ENCODE assay signal across 8 cellular contexts in the genomic region with DNA sequence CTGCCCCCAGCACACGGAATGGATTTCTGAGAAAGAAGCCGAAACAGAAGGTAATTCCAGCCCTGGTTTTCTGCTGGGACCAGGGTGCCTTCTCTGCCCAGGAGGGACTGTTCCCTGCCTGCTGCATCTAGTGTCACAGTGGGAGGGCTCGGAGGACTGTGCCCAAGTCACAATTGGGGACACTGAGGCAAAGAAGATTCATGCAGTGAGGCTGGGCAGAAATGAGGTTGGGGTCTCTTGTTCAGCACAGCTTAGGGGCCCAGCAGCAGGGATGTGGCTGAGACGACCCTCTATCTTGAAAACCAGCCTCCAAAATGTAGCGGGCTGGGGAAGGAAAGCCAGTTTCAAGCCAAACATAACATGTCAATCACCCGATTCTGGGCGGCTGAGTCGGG. TPM values are rescaled to one million over a fixed set of nuclear protein-coding genes. Genes with fewer than 3 reads are reported as not detected.
DNase-seq lines count a peak whose midpoint lies in the region; ATAC-seq and TF ChIP-seq lines count a peak whose summit lies in the region.
"Had no signal": no experiment of that assay in that cellular context is flagged by ENCODE, and none has a peak within 500 bp of the region (broad histone marks: within the 10 kb centered on the region; RNA-seq: fewer than 3 reads in every experiment).

No MANE protein-coding gene starts in this region.

- WGBS in psoas muscle, 3 donors: 52 to 62% (median 61%) methylated on average over 8 of the region's 8 CpGs

- H3K27me3 Mint-ChIP-seq in Calu3 (ENCODE audit: unreplicated experiment): peaks cover 83% of the 10 kb centered on the region
- peaks cover 2% of the 10 kb centered on the region for H3K27me3 Mint-ChIP-seq in dendritic cell treated with granulocyte-macrophage colony-stimulating factor and Interleukin-4, amounts not matched to agents 40 ng/mL and 50 ng/mL, for 4 days

- intact Hi-C loops in Calu3 (cut with micrococcal nuclease; ENCODE audit: unreplicated experiment): no loop called here
- intact Hi-C loops in dendritic cell treated with granulocyte-macrophage colony-stimulating factor and Interleukin-4, amounts not matched to agents 40 ng/mL and 50 ng/mL, for 4 days (cut with micrococcal nuclease): no loop called here
- intact Hi-C loops in psoas muscle (cut with DNase I): no loop called here
- intact Hi-C loops in posterior vena cava (cut with DNase I): no loop called here

- H4K20me1 ChIP-seq in Loucy (ENCODE audit: insufficient read depth, low read length, poor library complexity, severe bottlenecking): no peaks in the 10 kb centered on the region

- H3K36me3 ChIP-seq in Loucy (ENCODE audit: insufficient read depth, low read length) (no peaks in the 10 kb centered on the region), psoas muscle (ENCODE audit: insufficient read depth in 1 of 2, low read depth in 1 of 2) (no peaks in the 10 kb centered on the region)

- H3K4me1 Mint-ChIP-seq in Calu3 (ENCODE audit: low read depth, unreplicated experiment): peaks cover 9% of the 10 kb centered on the region
- H3K4me1 Mint-ChIP-seq in dendritic cell treated with granulocyte-macrophage colony-stimulating factor and Interleukin-4, amounts not matched to agents 40 ng/mL and 50 ng/mL, for 4 days (ENCODE audit: low read depth): peaks cover 91% of the 10 kb centered on the region

- H3K9me3 Mint-ChIP-seq in Calu3 (ENCODE audit: low read depth, unreplicated experiment): no peaks in the 10 kb centered on the region
- no peaks in the 10 kb centered on the region for H3K9me3 Mint-ChIP-seq in dendritic cell treated with granulocyte-macrophage colony-stimulating factor and Interleukin-4, amounts not matched to agents 40 ng/mL and 50 ng/mL, for 4 days

- H3K4me3 Mint-ChIP-seq in Calu3 (ENCODE audit: low read depth, unreplicated experiment): peak overlapping the region; percentile 20
- peak overlapping the region; percentile 93 for H3K4me3 Mint-ChIP-seq in dendritic cell treated with granulocyte-macrophage colony-stimulating factor and Interleukin-4, amounts not matched to agents 40 ng/mL and 50 ng/mL, for 4 days

- no peaks in the 10 kb centered on the region for H3F3A ChIP-seq in Loucy (ENCODE audit: low read depth)

- H3K9me2 ChIP-seq in Loucy (replicated peaks; ENCODE audit: low read depth, low read length): no peaks in the 10 kb centered on the region

- peak overlapping the region; percentile 86 for H3K4me2 ChIP-seq in Loucy (ENCODE audit: low read depth, low read length, poor library complexity, severe bottlenecking)

- no peak for TF ChIP-seq CTCF in Calu3 (IDR thresholded peaks at IDR 0.05; ENCODE audit: unreplicated experiment)
- TF ChIP-seq CTCF in Loucy (conservative IDR thresholded peaks at IDR 0.05; ENCODE audit: low read length): no peak
- no peak for TF ChIP-seq CTCF in psoas muscle (IDR thresholded peaks at IDR 0.05)

- peak overlapping the region; percentile 82; the same call in 1 of the 2 replicates for H2AFZ ChIP-seq in Loucy (ENCODE audit: low read length)

- no peak overlapping the region for H3K27ac Mint-ChIP-seq in Calu3 (ENCODE audit: unreplicated experiment)
- H3K27ac Mint-ChIP-seq in dendritic cell treated with granulocyte-macrophage colony-stimulating factor and Interleukin-4, amounts not matched to agents 40 ng/mL and 50 ng/mL, for 4 days: peak overlapping the region; percentile 89

- H3K27ac ChIP-seq in psoas muscle: no peak overlapping the region

- ATAC-seq in psoas muscle: no peak

- H3K4me3 ChIP-seq in Loucy (ENCODE audit: low read length, poor library complexity, severe bottlenecking): peak overlapping the region; percentile 78
- H3K4me3 ChIP-seq in psoas muscle: peak overlapping the region; percentile 22

- peak overlapping the region; percentile 67 for H3K9ac ChIP-seq in Loucy (ENCODE audit: low read depth, low read length, poor library complexity, severe bottlenecking)

- H3K27me3 ChIP-seq in Loucy (ENCODE audit: insufficient read depth, low read length, poor library complexity, severe bottlenecking): no peaks in the 10 kb centered on the region
- H3K27me3 ChIP-seq in psoas muscle (ENCODE audit: insufficient read depth in 3 of 3, low read length in 2 of 3): peaks cover 0 to 27% (median 0%) of the 10 kb centered on the region in 3 donors

- H3K36me3 Mint-ChIP-seq in Calu3 (ENCODE audit: insufficient read depth, unreplicated experiment): no peaks in the 10 kb centered on the region
- peaks cover 45% of the 10 kb centered on the region for H3K36me3 Mint-ChIP-seq in dendritic cell treated with granulocyte-macrophage colony-stimulating factor and Interleukin-4, amounts not matched to agents 40 ng/mL and 50 ng/mL, for 4 days (ENCODE audit: low read depth)
- H3K36me3 Mint-ChIP-seq: brain had no signal

- peaks cover 64% of the 10 kb centered on the region for H3K4me1 ChIP-seq in Loucy (ENCODE audit: insufficient read depth, low read length, poor library complexity, severe bottlenecking)
- no peaks in the 10 kb centered on the region for H3K4me1 ChIP-seq in psoas muscle

- H3K79me2 ChIP-seq in Loucy (ENCODE audit: insufficient read depth, low read length): no peaks in the 10 kb centered on the region

- DNase-seq in Calu3: no peak
- no peak for DNase-seq in psoas muscle
- DNase-seq in putamen (ENCODE audit: low spot score): no peak
- DNase-seq in posterior vena cava (ENCODE audit: low spot score): no peak
- DNase-seq in NCI-H748 treated with DMSO at 0.1 percent for 48 hours (lab: John Stamatoyannopoulos, UW): no peak

- BruUV-seq in Calu3 (replicated peaks; lab: Mats Ljungman, UMichigan): no TSS peak

- H3K9me3 ChIP-seq in Loucy (ENCODE audit: insufficient read depth, low read depth, low read length) (no peaks in the 10 kb centered on the region), psoas muscle (no peaks in the 10 kb centered on the region)

- CTCF ChIA-PET in Calu3 (lab: Charles Lee): no interaction called here

RNA-seq across cellular contexts. Expression of a gene that starts 0.6 kb away (rescaled TPM):
- total RNA-seq in Calu3 (2022) (not detected in 2 replicates), psoas muscle (under 1 TPM in 3 of 4 donors, not detected in 1; 0.08 to 0.15 (median 0.12) TPM), posterior vena cava (under 1 TPM; 0.24 to 0.56 TPM)
- polyA plus RNA-seq in psoas muscle: under 1 TPM in 2 of 3 donors, not detected in 1; 0.01 to 0.05 TPM
